Comparison of ENCODE assay signal across 1 cellular context in the genomic region with DNA sequence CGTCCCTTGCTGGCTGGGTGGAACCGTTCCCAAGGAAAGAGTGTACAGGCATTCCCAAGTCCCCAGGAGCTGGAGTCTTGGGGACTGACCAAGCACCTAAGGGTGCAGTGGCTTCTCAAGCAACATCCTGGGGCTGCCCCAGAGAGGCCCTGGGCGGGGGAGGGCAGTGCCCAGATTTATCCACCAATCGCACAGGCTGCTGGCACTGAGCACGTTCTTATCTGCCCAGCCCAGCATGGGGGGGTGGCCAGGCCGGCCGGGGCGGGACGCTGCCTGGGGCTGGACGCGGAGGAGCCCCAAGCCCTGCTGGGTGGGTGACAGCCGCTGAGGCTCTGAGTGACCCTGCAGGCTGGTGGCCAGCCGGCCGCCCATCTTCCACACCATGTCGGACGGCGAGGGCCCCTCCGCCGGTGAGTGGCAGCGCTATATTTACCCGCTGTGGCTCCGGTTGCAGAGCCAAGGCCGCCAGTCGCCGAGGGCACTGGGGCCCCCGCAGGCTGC.
TF ChIP-seq lines count a peak whose summit lies in the region.

No MANE protein-coding gene starts in this region.

TF ChIP-seq in GM12878, 131 proteins besides CTCF, POLR2A, EP300 and RAD21:
- no peak for TF ChIP-seq FOXM1 (IDR thresholded peaks at IDR 0.05; ENCODE audit: low read depth, low read length)
- no peak for TF ChIP-seq RBBP5 (conservative IDR thresholded peaks at IDR 0.05)
- no peak for TF ChIP-seq ZZZ3 (IDR thresholded peaks at IDR 0.05; ENCODE audit: control insufficient read depth, insufficient read length, low read depth)
- TF ChIP-seq SMAD1 (IDR thresholded peaks at IDR 0.05; ENCODE audit: low read depth, partially characterized antibody): no peak
- TF ChIP-seq, protein P1, sequence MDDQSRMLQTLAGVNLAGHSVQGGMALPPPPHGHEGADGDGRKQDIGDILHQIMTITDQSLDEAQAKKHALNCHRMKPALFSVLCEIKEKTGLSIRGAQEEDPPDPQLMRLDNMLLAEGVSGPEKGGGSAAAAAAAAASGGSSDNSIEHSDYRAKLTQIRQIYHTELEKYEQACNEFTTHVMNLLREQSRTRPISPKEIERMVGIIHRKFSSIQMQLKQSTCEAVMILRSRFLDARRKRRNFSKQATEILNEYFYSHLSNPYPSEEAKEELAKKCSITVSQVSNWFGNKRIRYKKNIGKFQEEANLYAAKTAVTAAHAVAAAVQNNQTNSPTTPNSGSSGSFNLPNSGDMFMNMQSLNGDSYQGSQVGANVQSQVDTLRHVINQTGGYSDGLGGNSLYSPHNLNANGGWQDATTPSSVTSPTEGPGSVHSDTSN (IDR thresholded peaks at IDR 0.05; ENCODE audit: insufficient replicate concordance, low read depth, low read length): no peak
